In the genomic region with DNA sequence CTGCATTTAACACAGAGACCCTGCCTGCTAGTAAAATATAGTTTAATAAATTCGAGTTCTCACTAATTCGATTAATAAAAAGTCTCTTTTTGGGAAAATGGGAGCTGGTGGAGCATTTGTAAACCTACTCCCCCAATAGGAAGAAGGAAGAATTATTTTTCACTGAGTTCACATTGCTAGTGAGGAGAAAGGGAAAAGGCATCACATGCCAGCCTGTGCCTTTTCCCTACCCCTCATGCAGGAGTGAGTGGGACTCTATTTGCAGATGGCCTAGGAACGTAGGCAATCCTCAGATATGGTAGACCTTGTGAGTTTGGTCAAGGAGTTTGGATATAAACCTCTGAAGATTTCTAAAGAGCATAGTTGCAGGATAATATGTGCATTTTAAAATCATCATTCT, we compare ENCODE assay signal across 20 cellular contexts.
A peak's percentile ranks its signal among the peaks of the same experiment; 100 is the strongest.
DNase-seq lines count a peak whose midpoint lies in the region; ATAC-seq and TF ChIP-seq lines count a peak whose summit lies in the region.
"Had no signal": no experiment of that assay in that cellular context is flagged by ENCODE, and none has a peak within 500 bp of the region (broad histone marks: within the 10 kb centered on the region; RNA-seq: fewer than 3 reads in every experiment).

No MANE protein-coding gene starts in this region.

- no peak overlapping the region for H3K4me3 Mint-ChIP-seq in activated CD4-positive, alpha-beta T cell treated with anti-CD3 and anti-CD28 coated beads, Interleukin-2, amount 10 ng/mL, durations not matched to agents 7 days and 5 days
- no peak overlapping the region for H3K4me3 Mint-ChIP-seq in Caco-2 (ENCODE audit: unreplicated experiment)
- H3K4me3 Mint-ChIP-seq: brain, CD14-positive monocyte had no signal

- no TSS peak for BruUV-seq in Caco-2 (replicated peaks; lab: Mats Ljungman, UMichigan)

- CTCF ChIA-PET in activated CD4-positive, alpha-beta T cell treated with anti-CD3 and anti-CD28 coated beads, Interleukin-2, amount 10 ng/mL, durations not matched to agents 7 days and 5 days (lab: Charles Lee) = no interaction called here
- CTCF ChIA-PET in Caco-2 (lab: Charles Lee) = no interaction called here

- H3K27ac ChIP-seq in KOPT-K1 (ENCODE audit: low read depth, low read length, poor library complexity, severe bottlenecking) (peak overlapping the region; percentile 88), parathyroid adenoma (no peak overlapping the region)
- H3K27ac ChIP-seq: A549, esophagus muscularis mucosa, KMS-11, prostate gland, transverse colon, VCaP had no signal

- H3K27me3 ChIP-seq in parathyroid adenoma (ENCODE audit: control insufficient read depth, insufficient read depth, low read length) (no peaks in the 10 kb centered on the region), Caco-2 (replicated peaks; ENCODE audit: control insufficient read depth, insufficient read depth, low read length) (no peaks in the 10 kb centered on the region)
- H3K27me3 ChIP-seq: esophagus muscularis mucosa, spleen, transverse colon had no signal

- H3K4me1 ChIP-seq in parathyroid adenoma (peaks cover 6% of the 10 kb centered on the region), Caco-2 (no peaks in the 10 kb centered on the region)
- H3K4me1 ChIP-seq: A549, prostate gland had no signal

- H3K9me3 Mint-ChIP-seq in activated CD4-positive, alpha-beta T cell treated with anti-CD3 and anti-CD28 coated beads, Interleukin-2, amount 10 ng/mL, durations not matched to agents 7 days and 5 days = peaks cover 46% of the 10 kb centered on the region
- H3K9me3 Mint-ChIP-seq in Caco-2 (ENCODE audit: unreplicated experiment) = no peaks in the 10 kb centered on the region
- H3K9me3 Mint-ChIP-seq: brain, CD14-positive monocyte had no signal

- ATAC-seq in HG03039 (IDR thresholded peaks at IDR 0.05; ENCODE audit: unreplicated experiment) (no peak), HG03108 (IDR thresholded peaks at IDR 0.05; ENCODE audit: unreplicated experiment) (no peak)
- ATAC-seq: A549 had no signal

- H3K36me3 Mint-ChIP-seq in activated CD4-positive, alpha-beta T cell treated with anti-CD3 and anti-CD28 coated beads, Interleukin-2, amount 10 ng/mL, durations not matched to agents 7 days and 5 days (ENCODE audit: low read depth) = peaks cover 54% of the 10 kb centered on the region
- H3K36me3 Mint-ChIP-seq in Caco-2 (ENCODE audit: insufficient read depth, unreplicated experiment) = no peaks in the 10 kb centered on the region
- H3K36me3 Mint-ChIP-seq: brain, CD14-positive monocyte had no signal

- in situ Hi-C loops in astrocyte of the cerebellum (cut with HindIII; ENCODE audit: low sequenced_read_pairs) = no loop called here

- no peaks in the 10 kb centered on the region for H3K27me3 Mint-ChIP-seq in activated CD4-positive, alpha-beta T cell treated with anti-CD3 and anti-CD28 coated beads, Interleukin-2, amount 10 ng/mL, durations not matched to agents 7 days and 5 days
- H3K27me3 Mint-ChIP-seq in Caco-2 (ENCODE audit: insufficient read depth, unreplicated experiment) = peaks cover 8% of the 10 kb centered on the region
- H3K27me3 Mint-ChIP-seq: brain had no signal

- peak overlapping the region; percentile 59 for H2AFZ ChIP-seq in parathyroid adenoma

- H3K9me3 ChIP-seq in KOPT-K1 (ENCODE audit: insufficient read depth, low read length, poor library complexity, severe bottlenecking) (no peaks in the 10 kb centered on the region), parathyroid adenoma (ENCODE audit: control insufficient read depth, low read length) (no peaks in the 10 kb centered on the region), Caco-2 (no peaks in the 10 kb centered on the region)
- H3K9me3 ChIP-seq: A549, esophagus muscularis mucosa, prostate gland, spleen, transverse colon had no signal

- intact Hi-C loops in Caco-2 (cut with micrococcal nuclease; ENCODE audit: unreplicated experiment) = no loop called here

- no peak overlapping the region for H3K4me2 ChIP-seq in parathyroid adenoma (ENCODE audit: low read length)
- H3K4me2 ChIP-seq: A549, KMS-11 had no signal

- H3K4me3 ChIP-seq in astrocyte of the cerebellum (ENCODE audit: low read depth, low read length) (no peak overlapping the region), parathyroid adenoma (ENCODE audit: low read depth, low read length) (no peak overlapping the region), Caco-2 (ENCODE audit: low read depth, low read length) (no peak overlapping the region)
- H3K4me3 ChIP-seq: A549, esophagus muscularis mucosa, prostate gland, spleen, transverse colon had no signal

- H3K36me3 ChIP-seq in KOPT-K1 (ENCODE audit: insufficient read depth, low read length) = no peaks in the 10 kb centered on the region
- H3K36me3 ChIP-seq in parathyroid adenoma (ENCODE audit: control insufficient read depth, insufficient read depth, low read length) = no peaks in the 10 kb centered on the region
- H3K36me3 ChIP-seq in Caco-2 (ENCODE audit: control insufficient read depth, insufficient read depth, low read length) = no peaks in the 10 kb centered on the region
- H3K36me3 ChIP-seq: esophagus muscularis mucosa, prostate gland, spleen, transverse colon had no signal

- H3K9ac ChIP-seq in parathyroid adenoma = no peak overlapping the region
- H3K9ac ChIP-seq: KMS-11 had no signal

- H3K79me2 ChIP-seq in parathyroid adenoma = no peaks in the 10 kb centered on the region

- DNase-seq in activated CD4-positive, alpha-beta T cell treated with anti-CD3 and anti-CD28 coated beads, Interleukin-2, amount 10 ng/mL, durations not matched to agents 7 days and 5 days = no peak
- no peak for DNase-seq in activated CD4-positive, alpha-beta T cell treated with anti-CD3 and anti-CD28 coated beads for 1 hour
- DNase-seq in astrocyte of the cerebellum (ENCODE audit: low read depth) (no peak), Caco-2 (no peak)
- DNase-seq: activated gamma-delta T cell treated with Interleukin-2 at 50 U/mL for 16 hours; NCI-H2171; spleen; stimulated activated naive CD4-positive, alpha-beta T cell treated with Interleukin-2 at 50 U/mL for 16 hours; transverse colon had no signal

- POLR2A ChIA-PET in activated CD4-positive, alpha-beta T cell treated with anti-CD3 and anti-CD28 coated beads, Interleukin-2, amount 10 ng/mL, durations not matched to agents 7 days and 5 days (lab: Charles Lee) = no interaction called here
- POLR2A ChIA-PET in Caco-2 (lab: Charles Lee) = no interaction called here

- TF ChIP-seq CTCF in astrocyte of the cerebellum (IDR thresholded peaks at IDR 0.05; ENCODE audit: low read depth, low read length, missing control alignments) (peak; percentile 10), parathyroid adenoma (IDR thresholded peaks at IDR 0.05) (peak; percentile 8), Caco-2 (IDR thresholded peaks at IDR 0.05; ENCODE audit: insufficient read depth in 1 of 2, low read depth in 1 of 2, low read length in 1 of 2, severe bottlenecking in 1 of 2, unreplicated experiment in 1 of 2) (no peak)

- peak overlapping the region; percentile 93 for H3K27ac Mint-ChIP-seq in activated CD4-positive, alpha-beta T cell treated with anti-CD3 and anti-CD28 coated beads, Interleukin-2, amount 10 ng/mL, durations not matched to agents 7 days and 5 days
- no peak overlapping the region for H3K27ac Mint-ChIP-seq in Caco-2 (ENCODE audit: unreplicated experiment)

- peaks cover 88% of the 10 kb centered on the region for H3K4me1 Mint-ChIP-seq in activated CD4-positive, alpha-beta T cell treated with anti-CD3 and anti-CD28 coated beads, Interleukin-2, amount 10 ng/mL, durations not matched to agents 7 days and 5 days
- H3K4me1 Mint-ChIP-seq in Caco-2 (ENCODE audit: low read depth, unreplicated experiment) = peaks cover 6% of the 10 kb centered on the region

Comparison
In these comparisons a context has a peak if more than half of its experiments do, and no peak if none do; other contexts are left out.
1. CTCF ChIP-seq: peak in astrocyte of the cerebellum (single experiment) and parathyroid adenoma (single experiment); none in Caco-2 (0 of 2).